8 cellular contexts compared by ENCODE assay signal in the genomic region with DNA sequence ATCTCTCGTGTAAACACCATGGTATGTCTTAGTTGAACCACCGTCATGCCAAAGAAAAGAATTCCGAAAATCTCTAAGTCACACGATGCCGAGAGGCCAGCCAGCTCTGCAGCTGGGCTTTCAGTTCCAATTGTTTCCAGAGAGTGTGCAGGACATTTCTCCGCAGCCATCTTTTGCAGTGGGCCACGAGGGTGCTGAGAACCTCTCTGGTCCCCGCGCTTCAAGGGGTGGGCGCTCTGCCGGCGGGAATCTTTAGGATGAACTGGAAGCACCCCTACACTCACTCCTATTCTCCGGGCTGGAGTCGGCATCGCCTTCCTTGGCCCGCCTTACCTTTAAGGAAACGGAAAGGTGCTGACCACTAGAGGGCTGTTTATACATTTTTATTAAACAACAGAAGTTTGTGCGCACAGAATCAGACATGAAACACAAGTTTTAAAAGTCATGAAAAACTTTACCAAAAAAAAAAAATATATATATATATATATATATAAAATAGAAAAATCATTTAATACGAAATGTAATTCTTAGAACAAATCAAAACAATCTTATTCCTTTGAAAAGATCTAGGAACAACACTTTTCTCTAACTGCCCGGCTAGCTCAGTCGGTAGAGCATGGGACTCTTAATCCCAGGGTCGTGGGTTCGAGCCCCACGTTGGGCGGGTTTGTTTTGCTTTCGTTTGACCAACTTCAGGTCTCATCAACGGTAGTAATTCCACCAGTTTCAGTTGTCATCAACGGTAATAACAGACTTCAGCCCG. TPM values are rescaled to one million over a fixed set of nuclear protein-coding genes. Genes with fewer than 3 reads are reported as not detected.
DNase-seq lines count a peak whose midpoint lies in the region; ATAC-seq, FAIRE-seq and TF ChIP-seq lines count a peak whose summit lies in the region.

No MANE protein-coding gene starts in this region.

- TF ChIP-seq EP300 in upper lobe of left lung (IDR thresholded peaks at IDR 0.05): no peak

- H3K27ac ChIP-seq in SU-DHL-6 (ENCODE audit: low read depth, low read length) (no peak overlapping the region), adrenal gland (peak overlapping the region in 4 of 5 donors; percentile 41 to 88 (median 72)), upper lobe of left lung (peak overlapping the region; percentile 8 to 79 (median 42))

- H3K9ac ChIP-seq in Loucy (ENCODE audit: low read depth, low read length, poor library complexity, severe bottlenecking): peak overlapping the region; percentile 66
- H3K9ac ChIP-seq in SU-DHL-6 (ENCODE audit: low read length): peak overlapping the region; percentile 28; the same call in 1 of the 2 replicates

- TF ChIP-seq POLR2A in adrenal gland (IDR thresholded peaks at IDR 0.05) (peak in 1 of 2 donors; percentile 55), upper lobe of left lung (IDR thresholded peaks at IDR 0.05) (no peak)

- H3K4me1 ChIP-seq in Loucy (ENCODE audit: insufficient read depth, low read length, poor library complexity, severe bottlenecking) (no peaks in the 10 kb centered on the region), adrenal gland (replicated peaks in 1 of 2) (peaks cover 0 to 3% of the 10 kb centered on the region in 2 donors), upper lobe of left lung (peaks cover 0 to 4% (median 0%) of the 10 kb centered on the region in 4 donors)

- H3K27me3 ChIP-seq in Loucy (ENCODE audit: insufficient read depth, low read length, poor library complexity, severe bottlenecking) (no peaks in the 10 kb centered on the region), SU-DHL-6 (ENCODE audit: low read length) (no peaks in the 10 kb centered on the region), adrenal gland (no peaks in the 10 kb centered on the region), upper lobe of left lung (no peaks in the 10 kb centered on the region)

- H3K4me3 ChIP-seq in Loucy (ENCODE audit: low read length, poor library complexity, severe bottlenecking) (peak overlapping the region; percentile 70), SU-DHL-6 (ENCODE audit: insufficient read depth, low read length, poor library complexity, severe bottlenecking) (peak overlapping the region; percentile 50), adrenal gland (peak overlapping the region in 2 of 4 donors; percentile 18 to 64), upper lobe of left lung (peak overlapping the region; percentile 18 to 55 (median 43))

- peak; percentile 60 for TF ChIP-seq CTCF in D721Med (IDR thresholded peaks at IDR 0.05; ENCODE audit: insufficient read depth, missing control alignments)
- peak; percentile 58 for TF ChIP-seq CTCF in Loucy (conservative IDR thresholded peaks at IDR 0.05; ENCODE audit: low read length)
- peak; percentile 36 for TF ChIP-seq CTCF in SU-DHL-6 (IDR thresholded peaks at IDR 0.05; ENCODE audit: insufficient read depth, low read length, poor library complexity, severe bottlenecking)
- TF ChIP-seq CTCF in adrenal gland (IDR thresholded peaks at IDR 0.05): peak; percentile 40 to 78 (median 62)
- TF ChIP-seq CTCF in upper lobe of left lung (IDR thresholded peaks at IDR 0.05): peak; percentile 30 to 60 (median 48)

- WGBS in adrenal gland, 4 donors: 1 to 2% (median 1%) methylated on average over 26 to 29 of the region's 29 CpGs
- WGBS in upper lobe of left lung, 2 donors: 3% methylated on average over 29 of the region's 29 CpGs

- H3K79me2 ChIP-seq in Loucy (ENCODE audit: insufficient read depth, low read length) (no peaks in the 10 kb centered on the region), SU-DHL-6 (ENCODE audit: insufficient read depth, low read length) (no peaks in the 10 kb centered on the region)

- H3K9me3 ChIP-seq in Loucy (ENCODE audit: insufficient read depth, low read depth, low read length) (no peaks in the 10 kb centered on the region), SU-DHL-6 (ENCODE audit: insufficient read depth, low read length) (no peaks in the 10 kb centered on the region), adrenal gland (replicated peaks in 1 of 3) (no peaks in the 10 kb centered on the region), upper lobe of left lung (no peaks in the 10 kb centered on the region)

- H3K36me3 ChIP-seq in Loucy (ENCODE audit: insufficient read depth, low read length) (no peaks in the 10 kb centered on the region), SU-DHL-6 (ENCODE audit: low read length) (no peaks in the 10 kb centered on the region), adrenal gland (replicated peaks in 1 of 2) (no peaks in the 10 kb centered on the region), upper lobe of left lung (no peaks in the 10 kb centered on the region)

- no peaks in the 10 kb centered on the region for H3K9me2 ChIP-seq in Loucy (replicated peaks; ENCODE audit: low read depth, low read length)
- H3K9me2 ChIP-seq in SU-DHL-6 (replicated peaks; ENCODE audit: insufficient read depth, low read length): no peaks in the 10 kb centered on the region

- H3K4me2 ChIP-seq in Loucy (ENCODE audit: low read depth, low read length, poor library complexity, severe bottlenecking) (peak overlapping the region; percentile 67), SU-DHL-6 (ENCODE audit: low read depth, low read length, poor library complexity, severe bottlenecking) (peak overlapping the region; percentile 48)

- intact Hi-C loops in adrenal gland (cut with DNase I): no loop called here
- intact Hi-C loops in left cardiac atrium (cut with DNase I): loop anchor here in 1 of 2 donors (5.0 kb wide), 1 partner anchor 48 kb away; a partner anchor contains a TSS
- intact Hi-C loops in posterior cingulate gyrus (cut with DNase I): loop anchor here (10.0 kb wide), 1 partner anchor 105 kb away; no protein-coding TSS in a partner anchor

- peak; percentile 65 for ATAC-seq in GM21825 (IDR thresholded peaks at IDR 0.05; ENCODE audit: unreplicated experiment)
- ATAC-seq in left cardiac atrium: peak; percentile 80 to 95
- ATAC-seq in upper lobe of left lung (ENCODE audit: low FRiP score in 2 of 2): peak; percentile 89 to 95

- H2AFZ ChIP-seq in Loucy (ENCODE audit: low read length): peak overlapping the region; percentile 96
- peak overlapping the region; percentile 89 for H2AFZ ChIP-seq in SU-DHL-6 (ENCODE audit: low read depth, low read length, severe bottlenecking)

- FAIRE-seq in D721Med (lab: Jason Lieb, UNC): no peak

- no peaks in the 10 kb centered on the region for H4K20me1 ChIP-seq in Loucy (ENCODE audit: insufficient read depth, low read length, poor library complexity, severe bottlenecking)
- H4K20me1 ChIP-seq in SU-DHL-6 (ENCODE audit: low read depth, low read length): no peaks in the 10 kb centered on the region

- H3F3A ChIP-seq in Loucy (ENCODE audit: low read depth) (no peaks in the 10 kb centered on the region), SU-DHL-6 (ENCODE audit: insufficient read depth) (no peaks in the 10 kb centered on the region)

- DNase-seq in D721Med (ENCODE audit: insufficient read length, low spot score) (no peak), adrenal gland (peak; percentile 67 to 94 (median 81)), left cardiac atrium (peak; percentile 72), posterior cingulate gyrus (peak; percentile 48 to 95 (median 62)), upper lobe of left lung (peak in 1 of 2 donors; percentile 61)

RNA-seq across cellular contexts. Expression of a gene that starts 12.5 kb away (rescaled TPM):
- total RNA-seq in adrenal gland: 100 to 1,000 TPM; 190 to 389 (median 342) TPM
- 100 to 1,000 TPM in 2 of 3 donors, 10 to 100 TPM in 1; 99.8 to 935 (median 228) TPM for polyA plus RNA-seq in adrenal gland
- total RNA-seq in left cardiac atrium: 100 to 1,000 TPM; 306 to 401 TPM
- total RNA-seq in upper lobe of left lung: 100 to 1,000 TPM; 202 to 462 (median 292) TPM

RNA-seq across cellular contexts. Expression of a gene that starts 48.9 kb away (rescaled TPM):
- total RNA-seq in adrenal gland (10 to 100 TPM in 4 of 8 donors, 1 to 10 TPM in 4; 3.7 to 13.5 (median 10.0) TPM), left cardiac atrium (10 to 100 TPM; 35.8 to 45.9 TPM), upper lobe of left lung (10 to 100 TPM in 1 of 6 donors, 1 to 10 TPM in 5; 1.8 to 10.2 (median 5.1) TPM)
- polyA plus RNA-seq in adrenal gland: 10 to 100 TPM in 2 of 3 donors, under 1 TPM in 1; 0.70 to 27.7 (median 15.4) TPM
